In genomic region chr4:4859799-4860380, GRCh38 we compare ENCODE assay signal across 8 cellular contexts. TPM values are rescaled to one million over a fixed set of nuclear protein-coding genes. Genes with fewer than 3 reads are reported as not detected.
A peak's percentile ranks its signal among the peaks of the same experiment; 100 is the strongest.
DNase-seq lines count a peak whose midpoint lies in the region; ATAC-seq and TF ChIP-seq lines count a peak whose summit lies in the region.

No MANE protein-coding gene starts in this region.

- CTCF ChIA-PET in AG04449 (lab: Yijun Ruan, JAX), result interaction anchor here (0.7 to 1.7 kb wide), 5 partner anchors 10 to 396 kb away, joined by 3 to 4 read pairs (median 3); no protein-coding TSS in a partner anchor

- peak; percentile 35 for ATAC-seq in GM19452 (IDR thresholded peaks at IDR 0.05; ENCODE audit: unreplicated experiment)
- ATAC-seq in HG03460 (IDR thresholded peaks at IDR 0.05; ENCODE audit: unreplicated experiment), result peak; percentile 20
- ATAC-seq in mucosa of descending colon, result peak; percentile 4

- TF ChIP-seq CTCF in AG04449 (IDR thresholded peaks at IDR 0.05; ENCODE audit: insufficient read depth, low read length, missing control alignments) (no peak), cardiac fibroblast (IDR thresholded peaks at IDR 0.05; ENCODE audit: low read depth, low read length) (no peak), mucosa of descending colon (IDR thresholded peaks at IDR 0.05) (no peak)

- H3K4me3 ChIP-seq in AG04449 (ENCODE audit: low read depth, low read length), result peak overlapping the region; percentile 70
- H3K4me3 ChIP-seq in cardiac fibroblast (replicated peaks in 1 of 2; ENCODE audit: low read depth in 2 of 2, low read length in 2 of 2), result peak overlapping the region; percentile 55 to 65
- no peak overlapping the region for H3K4me3 ChIP-seq in mucosa of descending colon

- H3K36me3 ChIP-seq in mucosa of descending colon (ENCODE audit: low read depth), result no peaks in the 10 kb centered on the region

- DNase-seq in AG04449 (ENCODE audit: low read depth, low spot score), result no peak
- no peak for DNase-seq in cardiac fibroblast (ENCODE audit: low read depth in 2 of 2)
- DNase-seq in mucosa of descending colon, result no peak
- no peak for DNase-seq in H4 (ENCODE audit: low spot score)
- no peak for DNase-seq in midbrain (lab: John Stamatoyannopoulos, UW)
- no peak for DNase-seq in stimulated activated CD8-positive, alpha-beta memory T cell treated with anti-CD3 and anti-CD28 coated beads, Interleukin-4, amount 100 ng/mL, for 48 hours

- peaks cover 22% of the 10 kb centered on the region for H3K4me1 ChIP-seq in mucosa of descending colon (ENCODE audit: low read depth)

- no peaks in the 10 kb centered on the region for H3K9me3 ChIP-seq in mucosa of descending colon

- POLR2A ChIA-PET in AG04449 (lab: Yijun Ruan, JAX), result interaction anchor here (0.6 to 1.1 kb wide), 3 partner anchors 68 to 967 kb away, joined by 3 read pairs; no protein-coding TSS in a partner anchor

- intact Hi-C loops in mucosa of descending colon (cut with DNase I, micrococcal nuclease), result no loop called here

RNA-seq across cellular contexts. Expression of gene MSX1, which starts 0.4 kb away (rescaled TPM):
- total RNA-seq in mucosa of descending colon, result under 1 TPM; 0.43 to 0.48 (median 0.44) TPM
- 10.0 and 13.0 TPM in 2 replicates for total RNA-seq in H4 (2014; rRNA removed; shearing (Covaris generic))
